In the genomic region with DNA sequence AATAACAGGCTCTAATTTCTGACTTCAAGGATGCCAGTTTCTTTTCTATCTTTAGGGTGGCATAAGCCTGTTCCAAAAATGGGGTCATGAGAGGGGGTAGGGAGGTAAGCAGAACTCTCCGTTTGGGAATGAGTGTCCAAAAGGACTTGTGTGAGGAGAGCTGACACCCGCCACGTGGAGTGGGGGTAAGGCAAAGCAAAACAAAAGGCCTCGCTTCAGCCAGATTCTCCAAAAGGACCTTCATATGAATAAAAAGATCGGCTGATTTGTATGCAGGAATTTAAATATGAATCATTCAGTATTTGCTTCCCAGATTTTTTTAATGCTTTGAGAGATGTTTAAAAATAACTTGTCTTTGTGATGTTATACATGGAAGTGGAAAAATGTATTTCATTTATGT, we compare ENCODE assay signal across 1 cellular context.
TF ChIP-seq lines count a peak whose summit lies in the region.

No MANE protein-coding gene starts in this region.

TF ChIP-seq in HepG2, 621 proteins besides CTCF, POLR2A, EP300 and RAD21:
- TF ChIP-seq, protein P1, sequence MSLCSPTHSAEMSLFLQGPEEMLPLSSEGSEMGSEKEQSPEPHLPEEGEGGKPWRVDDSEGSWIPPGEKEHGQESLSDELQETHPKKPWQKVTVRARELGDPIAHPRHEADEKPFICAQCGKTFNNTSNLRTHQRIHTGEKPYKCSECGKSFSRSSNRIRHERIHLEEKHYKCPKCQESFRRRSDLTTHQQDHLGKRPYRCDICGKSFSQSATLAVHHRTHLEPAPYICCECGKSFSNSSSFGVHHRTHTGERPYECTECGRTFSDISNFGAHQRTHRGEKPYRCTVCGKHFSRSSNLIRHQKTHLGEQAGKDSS (CRISPR knock-in tag; IDR thresholded peaks at IDR 0.05; ENCODE audit: borderline replicate concordance, low read depth): no peak
- TF ChIP-seq ISL2 (CRISPR knock-in tag; IDR thresholded peaks at IDR 0.05) (no peak), TBP (CRISPR knock-in tag; IDR thresholded peaks at IDR 0.05) (no peak), TAF15 (IDR thresholded peaks at IDR 0.05; ENCODE audit: low read depth, low read length, poor library complexity, severe bottlenecking) (no peak), ZSCAN22 (CRISPR knock-in tag; IDR thresholded peaks at IDR 0.05) (no peak), ZNF562 (CRISPR knock-in tag; IDR thresholded peaks at IDR 0.05; ENCODE audit: borderline replicate concordance) (no peak)
- TF ChIP-seq, protein P2, sequence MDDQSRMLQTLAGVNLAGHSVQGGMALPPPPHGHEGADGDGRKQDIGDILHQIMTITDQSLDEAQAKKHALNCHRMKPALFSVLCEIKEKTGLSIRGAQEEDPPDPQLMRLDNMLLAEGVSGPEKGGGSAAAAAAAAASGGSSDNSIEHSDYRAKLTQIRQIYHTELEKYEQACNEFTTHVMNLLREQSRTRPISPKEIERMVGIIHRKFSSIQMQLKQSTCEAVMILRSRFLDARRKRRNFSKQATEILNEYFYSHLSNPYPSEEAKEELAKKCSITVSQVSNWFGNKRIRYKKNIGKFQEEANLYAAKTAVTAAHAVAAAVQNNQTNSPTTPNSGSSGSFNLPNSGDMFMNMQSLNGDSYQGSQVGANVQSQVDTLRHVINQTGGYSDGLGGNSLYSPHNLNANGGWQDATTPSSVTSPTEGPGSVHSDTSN (CRISPR knock-in tag; IDR thresholded peaks at IDR 0.05; ENCODE audit: borderline replicate concordance): no peak
- TF ChIP-seq, protein P3, sequence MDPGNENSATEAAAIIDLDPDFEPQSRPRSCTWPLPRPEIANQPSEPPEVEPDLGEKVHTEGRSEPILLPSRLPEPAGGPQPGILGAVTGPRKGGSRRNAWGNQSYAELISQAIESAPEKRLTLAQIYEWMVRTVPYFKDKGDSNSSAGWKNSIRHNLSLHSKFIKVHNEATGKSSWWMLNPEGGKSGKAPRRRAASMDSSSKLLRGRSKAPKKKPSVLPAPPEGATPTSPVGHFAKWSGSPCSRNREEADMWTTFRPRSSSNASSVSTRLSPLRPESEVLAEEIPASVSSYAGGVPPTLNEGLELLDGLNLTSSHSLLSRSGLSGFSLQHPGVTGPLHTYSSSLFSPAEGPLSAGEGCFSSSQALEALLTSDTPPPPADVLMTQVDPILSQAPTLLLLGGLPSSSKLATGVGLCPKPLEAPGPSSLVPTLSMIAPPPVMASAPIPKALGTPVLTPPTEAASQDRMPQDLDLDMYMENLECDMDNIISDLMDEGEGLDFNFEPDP (CRISPR knock-in tag; conservative IDR thresholded peaks at IDR 0.05): no peak
- TF ChIP-seq, protein P4, sequence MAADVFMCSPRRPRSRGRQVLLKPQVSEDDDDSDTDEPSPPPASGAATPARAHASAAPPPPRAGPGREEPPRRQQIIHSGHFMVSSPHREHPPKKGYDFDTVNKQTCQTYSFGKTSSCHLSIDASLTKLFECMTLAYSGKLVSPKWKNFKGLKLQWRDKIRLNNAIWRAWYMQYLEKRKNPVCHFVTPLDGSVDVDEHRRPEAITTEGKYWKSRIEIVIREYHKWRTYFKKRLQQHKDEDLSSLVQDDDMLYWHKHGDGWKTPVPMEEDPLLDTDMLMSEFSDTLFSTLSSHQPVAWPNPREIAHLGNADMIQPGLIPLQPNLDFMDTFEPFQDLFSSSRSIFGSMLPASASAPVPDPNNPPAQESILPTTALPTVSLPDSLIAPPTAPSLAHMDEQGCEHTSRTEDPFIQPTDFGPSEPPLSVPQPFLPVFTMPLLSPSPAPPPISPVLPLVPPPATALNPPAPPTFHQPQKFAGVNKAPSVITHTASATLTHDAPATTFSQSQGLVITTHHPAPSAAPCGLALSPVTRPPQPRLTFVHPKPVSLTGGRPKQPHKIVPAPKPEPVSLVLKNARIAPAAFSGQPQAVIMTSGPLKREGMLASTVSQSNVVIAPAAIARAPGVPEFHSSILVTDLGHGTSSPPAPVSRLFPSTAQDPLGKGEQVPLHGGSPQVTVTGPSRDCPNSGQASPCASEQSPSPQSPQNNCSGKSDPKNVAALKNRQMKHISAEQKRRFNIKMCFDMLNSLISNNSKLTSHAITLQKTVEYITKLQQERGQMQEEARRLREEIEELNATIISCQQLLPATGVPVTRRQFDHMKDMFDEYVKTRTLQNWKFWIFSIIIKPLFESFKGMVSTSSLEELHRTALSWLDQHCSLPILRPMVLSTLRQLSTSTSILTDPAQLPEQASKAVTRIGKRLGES (CRISPR knock-in tag; IDR thresholded peaks at IDR 0.05; ENCODE audit: borderline replicate concordance): no peak
- TF ChIP-seq, protein P5, sequence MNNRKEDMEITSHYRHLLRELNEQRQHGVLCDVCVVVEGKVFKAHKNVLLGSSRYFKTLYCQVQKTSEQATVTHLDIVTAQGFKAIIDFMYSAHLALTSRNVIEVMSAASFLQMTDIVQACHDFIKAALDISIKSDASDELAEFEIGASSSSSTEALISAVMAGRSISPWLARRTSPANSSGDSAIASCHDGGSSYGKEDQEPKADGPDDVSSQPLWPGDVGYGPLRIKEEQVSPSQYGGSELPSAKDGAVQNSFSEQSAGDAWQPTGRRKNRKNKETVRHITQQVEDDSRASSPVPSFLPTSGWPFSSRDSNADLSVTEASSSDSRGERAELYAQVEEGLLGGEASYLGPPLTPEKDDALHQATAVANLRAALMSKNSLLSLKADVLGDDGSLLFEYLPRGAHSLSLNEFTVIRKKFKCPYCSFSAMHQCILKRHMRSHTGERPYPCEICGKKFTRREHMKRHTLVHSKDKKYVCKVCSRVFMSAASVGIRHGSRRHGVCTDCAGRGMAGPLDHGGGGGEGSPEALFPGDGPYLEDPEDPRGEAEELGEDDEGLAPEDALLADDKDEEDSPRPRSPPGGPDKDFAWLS (CRISPR knock-in tag; IDR thresholded peaks at IDR 0.05; ENCODE audit: borderline replicate concordance): no peak
